In genomic region chr4:8247047-8247930, GRCh38 we compare ENCODE assay signal across 1 cellular context.
TF ChIP-seq lines count a peak whose summit lies in the region.

No MANE protein-coding gene starts in this region.

TF ChIP-seq in HepG2, 621 proteins besides CTCF, POLR2A, EP300 and RAD21 (continues in another document):
- TF ChIP-seq NKX3-1 (CRISPR knock-in tag; IDR thresholded peaks at IDR 0.05) (no peak), HHEX (CRISPR knock-in tag; IDR thresholded peaks at IDR 0.05) (no peak), RFXAP (CRISPR knock-in tag; IDR thresholded peaks at IDR 0.05; ENCODE audit: borderline replicate concordance) (no peak), RXRB (CRISPR knock-in tag; IDR thresholded peaks at IDR 0.05; ENCODE audit: borderline replicate concordance) (no peak), ZNF788 (CRISPR knock-in tag; IDR thresholded peaks at IDR 0.05; ENCODE audit: borderline replicate concordance) (peak; percentile 31; the same call in 1 of the 2 replicates), BHLHE40 (IDR thresholded peaks at IDR 0.05; ENCODE audit: low read length) (no peak), NCOR1 (IDR thresholded peaks at IDR 0.05; ENCODE audit: borderline replicate concordance, low read length) (no peak), ZNF326 (CRISPR knock-in tag; IDR thresholded peaks at IDR 0.05; ENCODE audit: borderline replicate concordance) (no peak), ZNF124 (CRISPR knock-in tag; IDR thresholded peaks at IDR 0.05) (no peak), FOXA3 (CRISPR knock-in tag; IDR thresholded peaks at IDR 0.05) (no peak), ZBTB3 (CRISPR knock-in tag; IDR thresholded peaks at IDR 0.05; ENCODE audit: borderline replicate concordance, low read depth) (no peak), ZBTB37 (CRISPR knock-in tag; IDR thresholded peaks at IDR 0.05) (no peak), SOX13 (IDR thresholded peaks at IDR 0.05) (no peak), SOX13 (CRISPR knock-in tag; conservative IDR thresholded peaks at IDR 0.05 in 1 of 2, IDR thresholded peaks at IDR 0.05 in 1 of 2) (0 out of 4 replicates have a peak, but pooled peaks of 1 of the 2 experiments have one; percentile 8), SAP130 (CRISPR knock-in tag; IDR thresholded peaks at IDR 0.05; ENCODE audit: low read depth) (peak; percentile 30; the same call in 1 of the 2 replicates), NR2C2 (CRISPR knock-in tag; IDR thresholded peaks at IDR 0.05; ENCODE audit: borderline replicate concordance) (0 out of 2 replicates have a peak, but pooled peaks have one; percentile 27), DNMT3B (CRISPR knock-in tag; conservative IDR thresholded peaks at IDR 0.05) (no peak), ZNF34 (CRISPR knock-in tag; IDR thresholded peaks at IDR 0.05; ENCODE audit: borderline replicate concordance) (0 out of 2 replicates have a peak, but pooled peaks have one; percentile 71), SP4 (CRISPR knock-in tag; IDR thresholded peaks at IDR 0.05) (peak; percentile 39; the same call in 1 of the 2 replicates), ZNF282 (IDR thresholded peaks at IDR 0.05; ENCODE audit: partially characterized antibody) (no peak), ZNF292 (CRISPR knock-in tag; IDR thresholded peaks at IDR 0.05; ENCODE audit: borderline replicate concordance, low read depth) (peak; percentile 11; the same call in 1 of the 2 replicates), NR2F2 (IDR thresholded peaks at IDR 0.05; ENCODE audit: borderline replicate concordance, low read depth) (peak; percentile 40; the same call in 1 of the 2 replicates), SRSF1 (optimal IDR thresholded peaks at IDR 0.05; ENCODE audit: low read depth, low read length) (no peak), BORCS8-MEF2B (CRISPR knock-in tag; IDR thresholded peaks at IDR 0.05) (no peak; the same call in 1 of the 2 replicates), HIC2 (CRISPR knock-in tag; IDR thresholded peaks at IDR 0.05; ENCODE audit: low read depth) (no peak), SSRP1 (CRISPR knock-in tag; IDR thresholded peaks at IDR 0.05) (no peak), ARNT (IDR thresholded peaks at IDR 0.05) (no peak), PHF20 (CRISPR knock-in tag; IDR thresholded peaks at IDR 0.05) (0 out of 2 replicates have a peak, but pooled peaks have one; percentile 25), NBN (conservative IDR thresholded peaks at IDR 0.05) (no peak), PHB2 (IDR thresholded peaks at IDR 0.05; ENCODE audit: partially characterized antibody) (no peak), ZNF780A (CRISPR knock-in tag; IDR thresholded peaks at IDR 0.05) (no peak), RCOR2 (CRISPR knock-in tag; IDR thresholded peaks at IDR 0.05) (no peak), ZNF430 (CRISPR knock-in tag; IDR thresholded peaks at IDR 0.05) (no peak), BATF2 (CRISPR knock-in tag; IDR thresholded peaks at IDR 0.05) (no peak), GFI1 (CRISPR knock-in tag; IDR thresholded peaks at IDR 0.05; ENCODE audit: borderline replicate concordance) (no peak), ARID2 (CRISPR knock-in tag; IDR thresholded peaks at IDR 0.05; ENCODE audit: borderline replicate concordance) (no peak), CHD4 (IDR thresholded peaks at IDR 0.05; ENCODE audit: borderline replicate concordance, low read length) (no peak), RBFOX2 (IDR thresholded peaks at IDR 0.05; ENCODE audit: low read depth, low read length) (no peak), CENPT (CRISPR knock-in tag; IDR thresholded peaks at IDR 0.05; ENCODE audit: low read depth) (no peak), ZBTB7B (CRISPR knock-in tag; IDR thresholded peaks at IDR 0.05) (peak; percentile 55; the same call in 1 of the 2 replicates), HDAC1 (CRISPR knock-in tag; IDR thresholded peaks at IDR 0.05) (peak; percentile 37; the same call in 1 of the 2 replicates), ZNF563 (CRISPR knock-in tag; IDR thresholded peaks at IDR 0.05) (no peak), ZNF101 (CRISPR knock-in tag; IDR thresholded peaks at IDR 0.05; ENCODE audit: borderline replicate concordance, low read depth) (no peak), ZNF230 (CRISPR knock-in tag; IDR thresholded peaks at IDR 0.05) (no peak), FOXO1 (CRISPR knock-in tag; IDR thresholded peaks at IDR 0.05) (0 out of 2 replicates have a peak, but pooled peaks have one; percentile 24)
- TF ChIP-seq, protein P1, sequence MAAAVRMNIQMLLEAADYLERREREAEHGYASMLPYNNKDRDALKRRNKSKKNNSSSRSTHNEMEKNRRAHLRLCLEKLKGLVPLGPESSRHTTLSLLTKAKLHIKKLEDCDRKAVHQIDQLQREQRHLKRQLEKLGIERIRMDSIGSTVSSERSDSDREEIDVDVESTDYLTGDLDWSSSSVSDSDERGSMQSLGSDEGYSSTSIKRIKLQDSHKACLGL (CRISPR knock-in tag; IDR thresholded peaks at IDR 0.05), result no peak
- TF ChIP-seq, protein P2, sequence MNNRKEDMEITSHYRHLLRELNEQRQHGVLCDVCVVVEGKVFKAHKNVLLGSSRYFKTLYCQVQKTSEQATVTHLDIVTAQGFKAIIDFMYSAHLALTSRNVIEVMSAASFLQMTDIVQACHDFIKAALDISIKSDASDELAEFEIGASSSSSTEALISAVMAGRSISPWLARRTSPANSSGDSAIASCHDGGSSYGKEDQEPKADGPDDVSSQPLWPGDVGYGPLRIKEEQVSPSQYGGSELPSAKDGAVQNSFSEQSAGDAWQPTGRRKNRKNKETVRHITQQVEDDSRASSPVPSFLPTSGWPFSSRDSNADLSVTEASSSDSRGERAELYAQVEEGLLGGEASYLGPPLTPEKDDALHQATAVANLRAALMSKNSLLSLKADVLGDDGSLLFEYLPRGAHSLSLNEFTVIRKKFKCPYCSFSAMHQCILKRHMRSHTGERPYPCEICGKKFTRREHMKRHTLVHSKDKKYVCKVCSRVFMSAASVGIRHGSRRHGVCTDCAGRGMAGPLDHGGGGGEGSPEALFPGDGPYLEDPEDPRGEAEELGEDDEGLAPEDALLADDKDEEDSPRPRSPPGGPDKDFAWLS (CRISPR knock-in tag; IDR thresholded peaks at IDR 0.05; ENCODE audit: borderline replicate concordance), result no peak
- TF ChIP-seq, protein P3, sequence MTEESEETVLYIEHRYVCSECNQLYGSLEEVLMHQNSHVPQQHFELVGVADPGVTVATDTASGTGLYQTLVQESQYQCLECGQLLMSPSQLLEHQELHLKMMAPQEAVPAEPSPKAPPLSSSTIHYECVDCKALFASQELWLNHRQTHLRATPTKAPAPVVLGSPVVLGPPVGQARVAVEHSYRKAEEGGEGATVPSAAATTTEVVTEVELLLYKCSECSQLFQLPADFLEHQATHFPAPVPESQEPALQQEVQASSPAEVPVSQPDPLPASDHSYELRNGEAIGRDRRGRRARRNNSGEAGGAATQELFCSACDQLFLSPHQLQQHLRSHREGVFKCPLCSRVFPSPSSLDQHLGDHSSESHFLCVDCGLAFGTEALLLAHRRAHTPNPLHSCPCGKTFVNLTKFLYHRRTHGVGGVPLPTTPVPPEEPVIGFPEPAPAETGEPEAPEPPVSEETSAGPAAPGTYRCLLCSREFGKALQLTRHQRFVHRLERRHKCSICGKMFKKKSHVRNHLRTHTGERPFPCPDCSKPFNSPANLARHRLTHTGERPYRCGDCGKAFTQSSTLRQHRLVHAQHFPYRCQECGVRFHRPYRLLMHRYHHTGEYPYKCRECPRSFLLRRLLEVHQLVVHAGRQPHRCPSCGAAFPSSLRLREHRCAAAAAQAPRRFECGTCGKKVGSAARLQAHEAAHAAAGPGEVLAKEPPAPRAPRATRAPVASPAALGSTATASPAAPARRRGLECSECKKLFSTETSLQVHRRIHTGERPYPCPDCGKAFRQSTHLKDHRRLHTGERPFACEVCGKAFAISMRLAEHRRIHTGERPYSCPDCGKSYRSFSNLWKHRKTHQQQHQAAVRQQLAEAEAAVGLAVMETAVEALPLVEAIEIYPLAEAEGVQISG (CRISPR knock-in tag; IDR thresholded peaks at IDR 0.05), result no peak
- TF ChIP-seq, protein P4, sequence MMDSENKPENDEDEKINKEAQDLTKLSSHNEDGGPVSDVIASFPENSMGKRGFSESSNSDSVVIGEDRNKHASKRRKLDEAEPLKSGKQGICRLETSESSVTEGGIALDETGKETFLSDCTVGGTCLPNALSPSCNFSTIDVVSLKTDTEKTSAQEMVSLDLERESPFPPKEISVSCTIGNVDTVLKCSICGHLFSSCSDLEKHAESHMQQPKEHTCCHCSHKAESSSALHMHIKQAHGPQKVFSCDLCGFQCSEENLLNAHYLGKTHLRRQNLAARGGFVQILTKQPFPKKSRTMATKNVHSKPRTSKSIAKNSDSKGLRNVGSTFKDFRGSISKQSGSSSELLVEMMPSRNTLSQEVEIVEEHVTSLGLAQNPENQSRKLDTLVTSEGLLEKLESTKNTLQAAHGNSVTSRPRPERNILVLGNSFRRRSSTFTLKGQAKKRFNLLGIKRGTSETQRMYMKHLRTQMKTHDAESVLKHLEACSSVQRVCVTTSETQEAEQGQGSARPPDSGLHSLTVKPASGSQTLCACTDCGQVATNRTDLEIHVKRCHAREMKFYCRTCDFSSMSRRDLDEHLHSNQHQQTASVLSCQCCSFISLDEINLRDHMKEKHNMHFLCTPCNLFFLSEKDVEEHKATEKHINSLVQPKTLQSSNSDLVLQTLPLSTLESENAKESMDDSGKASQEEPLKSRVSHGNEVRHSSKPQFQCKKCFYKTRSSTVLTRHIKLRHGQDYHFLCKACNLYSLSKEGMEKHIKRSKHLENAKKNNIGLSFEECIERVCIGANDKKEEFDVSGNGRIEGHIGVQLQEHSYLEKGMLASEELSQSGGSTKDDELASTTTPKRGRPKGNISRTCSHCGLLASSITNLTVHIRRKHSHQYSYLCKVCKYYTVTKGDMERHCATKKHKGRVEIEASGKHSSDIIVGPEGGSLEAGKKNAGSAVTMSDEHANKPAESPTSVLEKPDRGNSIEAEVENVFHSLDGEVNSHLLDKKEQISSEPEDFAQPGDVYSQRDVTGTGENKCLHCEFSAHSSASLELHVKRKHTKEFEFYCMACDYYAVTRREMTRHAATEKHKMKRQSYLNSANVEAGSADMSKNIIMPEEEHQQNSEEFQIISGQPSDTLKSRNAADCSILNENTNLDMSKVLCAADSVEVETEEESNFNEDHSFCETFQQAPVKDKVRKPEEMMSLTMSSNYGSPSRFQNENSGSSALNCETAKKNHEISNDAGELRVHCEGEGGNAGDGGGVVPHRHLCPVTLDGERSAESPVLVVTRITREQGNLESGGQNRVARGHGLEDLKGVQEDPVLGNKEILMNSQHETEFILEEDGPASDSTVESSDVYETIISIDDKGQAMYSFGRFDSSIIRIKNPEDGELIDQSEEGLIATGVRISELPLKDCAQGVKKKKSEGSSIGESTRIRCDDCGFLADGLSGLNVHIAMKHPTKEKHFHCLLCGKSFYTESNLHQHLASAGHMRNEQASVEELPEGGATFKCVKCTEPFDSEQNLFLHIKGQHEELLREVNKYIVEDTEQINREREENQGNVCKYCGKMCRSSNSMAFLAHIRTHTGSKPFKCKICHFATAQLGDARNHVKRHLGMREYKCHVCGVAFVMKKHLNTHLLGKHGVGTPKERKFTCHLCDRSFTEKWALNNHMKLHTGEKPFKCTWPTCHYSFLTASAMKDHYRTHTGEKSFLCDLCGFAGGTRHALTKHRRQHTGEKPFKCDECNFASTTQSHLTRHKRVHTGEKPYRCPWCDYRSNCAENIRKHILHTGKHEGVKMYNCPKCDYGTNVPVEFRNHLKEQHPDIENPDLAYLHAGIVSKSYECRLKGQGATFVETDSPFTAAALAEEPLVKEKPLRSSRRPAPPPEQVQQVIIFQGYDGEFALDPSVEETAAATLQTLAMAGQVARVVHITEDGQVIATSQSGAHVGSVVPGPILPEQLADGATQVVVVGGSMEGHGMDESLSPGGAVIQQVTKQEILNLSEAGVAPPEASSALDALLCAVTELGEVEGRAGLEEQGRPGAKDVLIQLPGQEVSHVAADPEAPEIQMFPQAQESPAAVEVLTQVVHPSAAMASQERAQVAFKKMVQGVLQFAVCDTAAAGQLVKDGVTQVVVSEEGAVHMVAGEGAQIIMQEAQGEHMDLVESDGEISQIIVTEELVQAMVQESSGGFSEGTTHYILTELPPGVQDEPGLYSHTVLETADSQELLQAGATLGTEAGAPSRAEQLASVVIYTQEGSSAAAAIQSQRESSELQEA (CRISPR knock-in tag; IDR thresholded peaks at IDR 0.05; ENCODE audit: not compliant biosample characterization), result no peak
- TF ChIP-seq, protein P5, sequence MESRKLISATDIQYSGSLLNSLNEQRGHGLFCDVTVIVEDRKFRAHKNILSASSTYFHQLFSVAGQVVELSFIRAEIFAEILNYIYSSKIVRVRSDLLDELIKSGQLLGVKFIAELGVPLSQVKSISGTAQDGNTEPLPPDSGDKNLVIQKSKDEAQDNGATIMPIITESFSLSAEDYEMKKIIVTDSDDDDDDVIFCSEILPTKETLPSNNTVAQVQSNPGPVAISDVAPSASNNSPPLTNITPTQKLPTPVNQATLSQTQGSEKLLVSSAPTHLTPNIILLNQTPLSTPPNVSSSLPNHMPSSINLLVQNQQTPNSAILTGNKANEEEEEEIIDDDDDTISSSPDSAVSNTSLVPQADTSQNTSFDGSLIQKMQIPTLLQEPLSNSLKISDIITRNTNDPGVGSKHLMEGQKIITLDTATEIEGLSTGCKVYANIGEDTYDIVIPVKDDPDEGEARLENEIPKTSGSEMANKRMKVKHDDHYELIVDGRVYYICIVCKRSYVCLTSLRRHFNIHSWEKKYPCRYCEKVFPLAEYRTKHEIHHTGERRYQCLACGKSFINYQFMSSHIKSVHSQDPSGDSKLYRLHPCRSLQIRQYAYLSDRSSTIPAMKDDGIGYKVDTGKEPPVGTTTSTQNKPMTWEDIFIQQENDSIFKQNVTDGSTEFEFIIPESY (CRISPR knock-in tag; IDR thresholded peaks at IDR 0.05), result no peak
